Comparison of ENCODE assay signal across 8 cellular contexts in genomic region chr11:64859542-64860414, GRCh38. TPM values are rescaled to one million over a fixed set of nuclear protein-coding genes. Genes with fewer than 3 reads are reported as not detected.
DNase-seq lines count a peak whose midpoint lies in the region; ATAC-seq and TF ChIP-seq lines count a peak whose summit lies in the region.

No MANE protein-coding gene starts in this region.

- TF ChIP-seq CTCF in GM06990 (IDR thresholded peaks at IDR 0.05; ENCODE audit: insufficient read depth, low read length, poor library complexity, severe bottlenecking) (no peak), neural progenitor cell (IDR thresholded peaks at IDR 0.05) (no peak)

- DNase-seq in GM06990 (ENCODE audit: extremely low read depth, insufficient read length) (peak; percentile 87), neural progenitor cell (ENCODE audit: low spot score) (no peak), amniotic stem cell (lab: John Stamatoyannopoulos, UW) (no peak), islet precursor cell (no peak), NCI-H524 (lab: John Stamatoyannopoulos, UW) (no peak)
- peak; percentile 85 for DNase-seq in activated CD8-positive, alpha-beta T cell treated with anti-CD3 and anti-CD28 coated beads, Interleukin-2, amount 10 ng/mL, durations not matched to agents 7 days and 5 days

- H3K27me3 ChIP-seq in GM06990 (replicated peaks; ENCODE audit: control insufficient read depth, insufficient read depth, low read length) (no peaks in the 10 kb centered on the region), neural progenitor cell (no peaks in the 10 kb centered on the region)

- H3K4me3 ChIP-seq in GM06990 (replicated peaks; ENCODE audit: low read depth, low read length), result peak overlapping the region; percentile 16; the same call in 1 of the 2 replicates
- H3K4me3 ChIP-seq in neural progenitor cell, result no peak overlapping the region

- peak overlapping the region; percentile 99 for H3K27ac Mint-ChIP-seq in activated CD8-positive, alpha-beta T cell treated with anti-CD3 and anti-CD28 coated beads, Interleukin-2, amount 10 ng/mL, durations not matched to agents 7 days and 5 days
- peak overlapping the region; percentile 66 for H3K27ac Mint-ChIP-seq in neural progenitor cell

- no peaks in the 10 kb centered on the region for H3K9me3 ChIP-seq in neural progenitor cell (ENCODE audit: low read depth)

- H3K4me1 ChIP-seq in neural progenitor cell, result peaks cover 29% of the 10 kb centered on the region

- H2AFZ ChIP-seq in neural progenitor cell (replicated peaks), result no peak overlapping the region

- peaks cover 14% of the 10 kb centered on the region for H3F3A ChIP-seq in neural progenitor cell (ENCODE audit: low read depth)

- CTCF ChIA-PET in activated CD8-positive, alpha-beta T cell treated with anti-CD3 and anti-CD28 coated beads, Interleukin-2, amount 10 ng/mL, durations not matched to agents 7 days and 5 days (lab: Charles Lee), result interaction anchor here (0.6 to 20.9 kb wide), 7 partner anchors 9 to 257 kb away, joined by 3 to 491 read pairs (median 34); partner anchors contain the start of genes ARL2, CDC42BPG, EHD1 and ZNHIT2

- peak overlapping the region; percentile 78 for H3K4me3 Mint-ChIP-seq in activated CD8-positive, alpha-beta T cell treated with anti-CD3 and anti-CD28 coated beads, Interleukin-2, amount 10 ng/mL, durations not matched to agents 7 days and 5 days
- H3K4me3 Mint-ChIP-seq in neural progenitor cell, result no peak overlapping the region

- H3K36me3 Mint-ChIP-seq in activated CD8-positive, alpha-beta T cell treated with anti-CD3 and anti-CD28 coated beads, Interleukin-2, amount 10 ng/mL, durations not matched to agents 7 days and 5 days (ENCODE audit: low read depth), result peaks cover 55% of the 10 kb centered on the region
- peaks cover 3% of the 10 kb centered on the region for H3K36me3 Mint-ChIP-seq in neural progenitor cell

- peaks cover 18% of the 10 kb centered on the region for H4K20me1 ChIP-seq in neural progenitor cell (ENCODE audit: low read depth)

- peaks cover 14% of the 10 kb centered on the region for H3K79me2 ChIP-seq in neural progenitor cell (ENCODE audit: low read depth)

- peaks cover 92% of the 10 kb centered on the region for H3K4me1 Mint-ChIP-seq in activated CD8-positive, alpha-beta T cell treated with anti-CD3 and anti-CD28 coated beads, Interleukin-2, amount 10 ng/mL, durations not matched to agents 7 days and 5 days (ENCODE audit: low read depth)
- peaks cover 23% of the 10 kb centered on the region for H3K4me1 Mint-ChIP-seq in neural progenitor cell

- no peaks in the 10 kb centered on the region for H3K9me3 Mint-ChIP-seq in activated CD8-positive, alpha-beta T cell treated with anti-CD3 and anti-CD28 coated beads, Interleukin-2, amount 10 ng/mL, durations not matched to agents 7 days and 5 days (ENCODE audit: insufficient read depth)
- H3K9me3 Mint-ChIP-seq in neural progenitor cell, result no peaks in the 10 kb centered on the region

- no peak overlapping the region for H3K4me2 ChIP-seq in neural progenitor cell

- H3K36me3 ChIP-seq in GM06990 (ENCODE audit: control insufficient read depth, insufficient read depth, low read length), result peaks cover 41% of the 10 kb centered on the region
- no peaks in the 10 kb centered on the region for H3K36me3 ChIP-seq in neural progenitor cell

- POLR2A ChIA-PET in activated CD8-positive, alpha-beta T cell treated with anti-CD3 and anti-CD28 coated beads, Interleukin-2, amount 10 ng/mL, durations not matched to agents 7 days and 5 days (lab: Charles Lee), result interaction anchor here (0.5 to 27.1 kb wide), 17 partner anchors 9 to 1288 kb away, joined by 3 to 469 read pairs (median 3); partner anchors contain the start of genes EHD1, FAU, MRPL49 and NEAT1

- no peaks in the 10 kb centered on the region for H3K27me3 Mint-ChIP-seq in activated CD8-positive, alpha-beta T cell treated with anti-CD3 and anti-CD28 coated beads, Interleukin-2, amount 10 ng/mL, durations not matched to agents 7 days and 5 days (ENCODE audit: low read depth)
- H3K27me3 Mint-ChIP-seq in neural progenitor cell (ENCODE audit: insufficient read depth, low read depth), result peaks cover 11% of the 10 kb centered on the region

- no peak overlapping the region for H3K9ac ChIP-seq in neural progenitor cell

- ATAC-seq in GM19467 (IDR thresholded peaks at IDR 0.05; ENCODE audit: unreplicated experiment), result peak; percentile 70
- ATAC-seq in HG03520 (IDR thresholded peaks at IDR 0.05; ENCODE audit: unreplicated experiment), result peak; percentile 69
- ATAC-seq in activated CD8-positive, alpha-beta T cell treated with anti-CD3 and anti-CD28 coated beads, Interleukin-2, amount 10 ng/mL, durations not matched to agents 7 days and 5 days, result peak; percentile 76

- H3K27ac ChIP-seq in neural progenitor cell, result no peak overlapping the region

RNA-seq across cellular contexts. Expression of gene CDC42BPG, which starts 15.3 kb away (rescaled TPM):
- 1 to 10 TPM in 1 of 2 experiments, under 1 TPM in 1; 0.61 to 1.2 TPM for total RNA-seq in activated CD8-positive, alpha-beta T cell treated with anti-CD3 and anti-CD28 coated beads, Interleukin-2, amount 10 ng/mL, durations not matched to agents 7 days and 5 days
- total RNA-seq in neural progenitor cell (ENCODE audit: low replicate concordance), result 0.62 and 2.1 TPM in 2 replicates

RNA-seq across cellular contexts. Expression of gene EHD1, which starts 18.6 kb away (rescaled TPM):
- 100 to 1,000 TPM; 145 to 150 TPM for total RNA-seq in activated CD8-positive, alpha-beta T cell treated with anti-CD3 and anti-CD28 coated beads, Interleukin-2, amount 10 ng/mL, durations not matched to agents 7 days and 5 days
- 19.8 and 39.7 TPM in 2 replicates for total RNA-seq in neural progenitor cell (ENCODE audit: low replicate concordance)

RNA-seq across cellular contexts. Expression of gene MEN1, which starts 49.4 kb away (rescaled TPM):
- total RNA-seq in activated CD8-positive, alpha-beta T cell treated with anti-CD3 and anti-CD28 coated beads, Interleukin-2, amount 10 ng/mL, durations not matched to agents 7 days and 5 days, result 10 to 100 TPM; 32.9 to 34.0 TPM
- 11.4 and 34.9 TPM in 2 replicates for total RNA-seq in neural progenitor cell (ENCODE audit: low replicate concordance)

RNA-seq across cellular contexts. Expression of gene MAP4K2, which starts 56.8 kb away (rescaled TPM):
- 10 to 100 TPM; 84.2 to 90.2 TPM for total RNA-seq in activated CD8-positive, alpha-beta T cell treated with anti-CD3 and anti-CD28 coated beads, Interleukin-2, amount 10 ng/mL, durations not matched to agents 7 days and 5 days
- total RNA-seq in neural progenitor cell (ENCODE audit: low replicate concordance), result 15.8 and 27.7 TPM in 2 replicates

RNA-seq across cellular contexts. Expression of gene ATG2A, which starts 57.2 kb away (rescaled TPM):
- 10 to 100 TPM; 20.6 to 23.1 TPM for total RNA-seq in activated CD8-positive, alpha-beta T cell treated with anti-CD3 and anti-CD28 coated beads, Interleukin-2, amount 10 ng/mL, durations not matched to agents 7 days and 5 days
- 4.4 and 16.6 TPM in 2 replicates for total RNA-seq in neural progenitor cell (ENCODE audit: low replicate concordance)

Comparison
In these comparisons a context has a peak if more than half of its experiments do, and no peak if none do; other contexts are left out.
1. DNase-seq: peak in GM06990 (single experiment) and activated CD8-positive, alpha-beta T cell treated with anti-CD3 and anti-CD28 coated beads, Interleukin-2, amount 10 ng/mL, durations not matched to agents 7 days and 5 days (single experiment); none in neural progenitor cell (single experiment), amniotic stem cell (single experiment), islet precursor cell (single experiment) and NCI-H524 (0 of 2).
2. Peak in every context shown above with its lines, with median percentiles within 50 percentile points of each other: ATAC-seq.